19 cellular contexts compared by ENCODE assay signal in genomic region chr6:38266921-38267354, GRCh38.
"Had no signal": no experiment of that assay in that cellular context is flagged by ENCODE, and none has a peak within 500 bp of the region (broad histone marks: within the 10 kb centered on the region; RNA-seq: fewer than 3 reads in every experiment).

No MANE protein-coding gene starts in this region.

- H2AFZ ChIP-seq: hepatocyte had no signal

- H3K27ac Mint-ChIP-seq: progenitor cell of endocrine pancreas, T-helper 17 cell had no signal

- H3K79me2 ChIP-seq: hepatocyte had no signal

- H3K27me3 Mint-ChIP-seq: activated naive CD4-positive, alpha-beta T cell treated with anti-CD3 and anti-CD28 coated beads, Interleukin-2, amount 50 U/mL, for 24 hours; effector memory CD8-positive, alpha-beta T cell; progenitor cell of endocrine pancreas; T-helper 17 cell had no signal

- H3K36me3 ChIP-seq: adrenal gland, esophagus squamous epithelium, lower lobe of right lung, thyroid gland had no signal

- H3K4me2 ChIP-seq: hepatocyte had no signal

- H3K4me3 ChIP-seq: adrenal gland, esophagus squamous epithelium, hepatocyte, lower lobe of right lung, thyroid gland had no signal

- H3K9me3 Mint-ChIP-seq: activated naive CD4-positive, alpha-beta T cell treated with anti-CD3 and anti-CD28 coated beads, Interleukin-2, amount 50 U/mL, for 24 hours; effector memory CD8-positive, alpha-beta T cell had no signal

- H3K27me3 ChIP-seq: adrenal gland, esophagus squamous epithelium, hepatocyte, thyroid gland had no signal

- H3K4me3 Mint-ChIP-seq: activated naive CD4-positive, alpha-beta T cell treated with anti-CD3 and anti-CD28 coated beads, Interleukin-2, amount 50 U/mL, for 24 hours; effector memory CD8-positive, alpha-beta T cell; T-helper 17 cell had no signal

- H3K9me3 ChIP-seq: adrenal gland, esophagus squamous epithelium, lower lobe of right lung, thyroid gland had no signal

- ATAC-seq: effector memory CD8-positive, alpha-beta T cell; left cardiac atrium; lower lobe of right lung; T-helper 17 cell had no signal

- DNase-seq: activated CD4-positive, alpha-beta T cell treated with anti-CD3 and anti-CD28 coated beads, Interleukin-2, amount 50 U/mL, for 48 hours; activated gamma-delta T cell; adrenal gland; effector memory CD8-positive, alpha-beta T cell; esophagus squamous epithelium; foreskin fibroblast; left cardiac atrium; lower lobe of right lung; midbrain; stimulated activated CD4-positive, alpha-beta T cell treated with anti-CD3 and anti-CD28 coated beads, Interleukin-12 subunit alpha, Interleukin-12 subunit beta, amount 100 ng/mL, for 4 hours; stimulated activated CD4-positive, alpha-beta T cell treated with anti-CD3 and anti-CD28 coated beads, Interleukin-1b, Interleukin-23, amount 100 ng/mL, for 48 hours; stimulated activated CD8-positive, alpha-beta memory T cell treated with anti-CD3 and anti-CD28 coated beads, Interleukin-4, amount 100 ng/mL, for 48 hours; stimulated activated naive CD4-positive, alpha-beta T cell; T-helper 17 cell; thyroid gland had no signal

- H3K27ac ChIP-seq: esophagus squamous epithelium, hepatocyte, lower lobe of right lung, thyroid gland, VCaP had no signal
